Comparison of ENCODE assay signal across 32 cellular contexts in genomic region chr1:30327370-30328099, GRCh38.
"Had no signal": no experiment of that assay in that cellular context is flagged by ENCODE, and none has a peak within 500 bp of the region (broad histone marks: within the 10 kb centered on the region; RNA-seq: fewer than 3 reads in every experiment).

No MANE protein-coding gene starts in this region.

- H3K9me3 ChIP-seq: ascending aorta, esophagus squamous epithelium, heart right ventricle, right lobe of liver, SK-N-SH, tibial artery, upper lobe of right lung had no signal

- H3K27ac Mint-ChIP-seq: activated CD4-positive, alpha-beta T cell treated with anti-CD3 and anti-CD28 coated beads, Interleukin-2, amount 10 ng/mL, durations not matched to agents 24 days and 14 days; activated CD8-positive, alpha-beta T cell treated with anti-CD3 and anti-CD28 coated beads for 36 hours; activated naive CD4-positive, alpha-beta T cell treated with anti-CD3 and anti-CD28 coated beads, Interleukin-2, amount 10 ng/mL, durations not matched to agents 7 days and 5 days; activated naive CD8-positive, alpha-beta T cell treated with anti-CD3 and anti-CD28 coated beads, Interleukin-2, amount 10 ng/mL, durations not matched to agents 7 days and 5 days; activated T-cell treated with anti-CD3 and anti-CD28 coated beads, Interleukin-2, amount 50 U/mL, for 24 hours; brain; nephron progenitor cell; stimulated activated effector memory CD8-positive, alpha-beta T cell treated with anti-CD3 and anti-CD28 coated beads, Interleukin-12 subunit alpha, Interleukin-12 subunit beta, amount 100 ng/mL, for 72 hours; stimulated activated naive CD8-positive, alpha-beta T cell treated with anti-CD3 and anti-CD28 coated beads, Interleukin-15, Interleukin-2, amounts not matched to agents 100 ng/mL and 50 ng/mL, for 24 hours; T-helper 1 cell treated with Interleukin-12 subunit alpha and Interleukin-12 subunit beta and Interleukin-4 antibody, amounts not matched to agents 30 μg/mL and 1 μg/mL, for 36 hours had no signal

- H3K27me3 ChIP-seq: ascending aorta, cardiac muscle cell, right lobe of liver had no signal

- H3K36me3 Mint-ChIP-seq: activated naive CD4-positive, alpha-beta T cell treated with anti-CD3 and anti-CD28 coated beads, Interleukin-2, amount 10 ng/mL, durations not matched to agents 7 days and 5 days; activated naive CD8-positive, alpha-beta T cell treated with anti-CD3 and anti-CD28 coated beads, Interleukin-2, amount 10 ng/mL, durations not matched to agents 7 days and 5 days; brain; naive B cell; stimulated activated effector memory CD8-positive, alpha-beta T cell treated with anti-CD3 and anti-CD28 coated beads, Interleukin-12 subunit alpha, Interleukin-12 subunit beta, amount 100 ng/mL, for 72 hours had no signal

- H3K4me1 ChIP-seq: ascending aorta, esophagus squamous epithelium, heart right ventricle, parathyroid adenoma, right lobe of liver, tibial artery, upper lobe of right lung had no signal

- DNase-seq: activated CD4-positive, alpha-beta T cell treated with anti-CD3 and anti-CD28 coated beads, Interleukin-2, amount 10 ng/mL, durations not matched to agents 24 days and 14 days; activated CD8-positive, alpha-beta T cell treated with anti-CD3 and anti-CD28 coated beads for 36 hours; activated gamma-delta T cell; activated naive CD4-positive, alpha-beta T cell treated with anti-CD3 and anti-CD28 coated beads, Interleukin-2, amount 10 ng/mL, durations not matched to agents 7 days and 5 days; activated naive CD8-positive, alpha-beta T cell treated with anti-CD3 and anti-CD28 coated beads, Interleukin-2, amount 10 ng/mL, durations not matched to agents 7 days and 5 days; activated T-cell treated with anti-CD3 and anti-CD28 coated beads, Interleukin-2, amount 50 U/mL, for 24 hours; cortex of kidney; esophagus squamous epithelium; foreskin melanocyte; heart right ventricle; left ventricle myocardium superior; naive B cell; nephron progenitor cell; nucleus accumbens; SK-N-SH; stimulated activated CD4-positive, alpha-beta T cell treated with anti-CD3 and anti-CD28 coated beads, Interleukin-12 subunit alpha, Interleukin-12 subunit beta, amount 100 ng/mL, for 4 hours; stimulated activated CD4-positive, alpha-beta T cell treated with anti-CD3 and anti-CD28 coated beads, Interleukin-4, amount 100 ng/mL, for 1 hour; substantia nigra; SW 1271; T-helper 9 cell; upper lobe of right lung had no signal

- H3K36me3 ChIP-seq: ascending aorta, cardiac muscle cell, esophagus squamous epithelium, heart right ventricle, right lobe of liver, tibial artery, upper lobe of right lung had no signal

- H3K4me3 Mint-ChIP-seq: activated CD4-positive, alpha-beta T cell treated with anti-CD3 and anti-CD28 coated beads, Interleukin-2, amount 10 ng/mL, durations not matched to agents 24 days and 14 days; activated CD8-positive, alpha-beta T cell treated with anti-CD3 and anti-CD28 coated beads for 36 hours; activated naive CD4-positive, alpha-beta T cell treated with anti-CD3 and anti-CD28 coated beads, Interleukin-2, amount 10 ng/mL, durations not matched to agents 7 days and 5 days; activated naive CD8-positive, alpha-beta T cell treated with anti-CD3 and anti-CD28 coated beads, Interleukin-2, amount 10 ng/mL, durations not matched to agents 7 days and 5 days; activated T-cell treated with anti-CD3 and anti-CD28 coated beads, Interleukin-2, amount 50 U/mL, for 24 hours; brain; nephron progenitor cell; stimulated activated effector memory CD8-positive, alpha-beta T cell treated with anti-CD3 and anti-CD28 coated beads, Interleukin-12 subunit alpha, Interleukin-12 subunit beta, amount 100 ng/mL, for 72 hours; stimulated activated naive CD8-positive, alpha-beta T cell treated with anti-CD3 and anti-CD28 coated beads, Interleukin-15, Interleukin-2, amounts not matched to agents 100 ng/mL and 50 ng/mL, for 24 hours; T-helper 1 cell treated with Interleukin-12 subunit alpha and Interleukin-12 subunit beta and Interleukin-4 antibody, amounts not matched to agents 30 μg/mL and 1 μg/mL, for 36 hours had no signal

- H2AFZ ChIP-seq: parathyroid adenoma had no signal

- H3K9me3 Mint-ChIP-seq: activated CD4-positive, alpha-beta T cell treated with anti-CD3 and anti-CD28 coated beads, Interleukin-2, amount 10 ng/mL, durations not matched to agents 24 days and 14 days; activated CD8-positive, alpha-beta T cell treated with anti-CD3 and anti-CD28 coated beads for 36 hours; activated naive CD4-positive, alpha-beta T cell treated with anti-CD3 and anti-CD28 coated beads, Interleukin-2, amount 10 ng/mL, durations not matched to agents 7 days and 5 days; activated naive CD8-positive, alpha-beta T cell treated with anti-CD3 and anti-CD28 coated beads, Interleukin-2, amount 10 ng/mL, durations not matched to agents 7 days and 5 days; activated T-cell treated with anti-CD3 and anti-CD28 coated beads, Interleukin-2, amount 50 U/mL, for 24 hours; naive B cell; nephron progenitor cell; stimulated activated effector memory CD8-positive, alpha-beta T cell treated with anti-CD3 and anti-CD28 coated beads, Interleukin-12 subunit alpha, Interleukin-12 subunit beta, amount 100 ng/mL, for 72 hours; stimulated activated naive CD8-positive, alpha-beta T cell treated with anti-CD3 and anti-CD28 coated beads, Interleukin-15, Interleukin-2, amounts not matched to agents 100 ng/mL and 50 ng/mL, for 24 hours; T-helper 1 cell treated with Interleukin-12 subunit alpha and Interleukin-12 subunit beta and Interleukin-4 antibody, amounts not matched to agents 30 μg/mL and 1 μg/mL, for 36 hours had no signal

- H3K9ac ChIP-seq: parathyroid adenoma, SK-N-SH had no signal

- H3K27ac ChIP-seq: ascending aorta, cardiac muscle cell, esophagus squamous epithelium, heart right ventricle, parathyroid adenoma, right lobe of liver, skin epidermis, tibial artery, upper lobe of right lung, VCaP had no signal

- H3K4me1 Mint-ChIP-seq: activated CD4-positive, alpha-beta T cell treated with anti-CD3 and anti-CD28 coated beads, Interleukin-2, amount 10 ng/mL, durations not matched to agents 24 days and 14 days; activated naive CD4-positive, alpha-beta T cell treated with anti-CD3 and anti-CD28 coated beads, Interleukin-2, amount 10 ng/mL, durations not matched to agents 7 days and 5 days; activated naive CD8-positive, alpha-beta T cell treated with anti-CD3 and anti-CD28 coated beads, Interleukin-2, amount 10 ng/mL, durations not matched to agents 7 days and 5 days; naive B cell; stimulated activated effector memory CD8-positive, alpha-beta T cell treated with anti-CD3 and anti-CD28 coated beads, Interleukin-12 subunit alpha, Interleukin-12 subunit beta, amount 100 ng/mL, for 72 hours had no signal

- H3K4me2 ChIP-seq: SK-N-SH had no signal

- H3K27me3 Mint-ChIP-seq: activated CD8-positive, alpha-beta T cell treated with anti-CD3 and anti-CD28 coated beads for 36 hours; activated naive CD8-positive, alpha-beta T cell treated with anti-CD3 and anti-CD28 coated beads, Interleukin-2, amount 10 ng/mL, durations not matched to agents 7 days and 5 days had no signal

- ATAC-seq: activated CD8-positive, alpha-beta T cell treated with anti-CD3 and anti-CD28 coated beads for 36 hours; heart right ventricle; left ventricle myocardium superior; right lobe of liver; stimulated activated effector memory CD8-positive, alpha-beta T cell treated with anti-CD3 and anti-CD28 coated beads, Interleukin-12 subunit alpha, Interleukin-12 subunit beta, amount 100 ng/mL, for 72 hours; upper lobe of right lung had no signal

- H3K4me3 ChIP-seq: ascending aorta, cardiac muscle cell, esophagus squamous epithelium, heart right ventricle, right lobe of liver, skin epidermis, tibial artery, upper lobe of right lung had no signal
